Comparison of ENCODE assay signal across 19 cellular contexts in genomic region chr5:176732306-176732705, GRCh38.
A peak's percentile ranks its signal among the peaks of the same experiment; 100 is the strongest.
DNase-seq lines count a peak whose midpoint lies in the region; ATAC-seq and TF ChIP-seq lines count a peak whose summit lies in the region.
"Had no signal": no experiment of that assay in that cellular context is flagged by ENCODE, and none has a peak within 500 bp of the region (broad histone marks: within the 10 kb centered on the region; RNA-seq: fewer than 3 reads in every experiment).

No MANE protein-coding gene starts in this region.

- H3K4me1 ChIP-seq in BLaER1, result peaks cover 56% of the 10 kb centered on the region

- H3K9ac ChIP-seq in BLaER1, result no peak overlapping the region

- CTCF ChIA-PET in WTC11 (lab: Charles Lee), result interaction anchor here (1.4 to 2.4 kb wide), 4 partner anchors 12 to 71 kb away, joined by 3 to 15 read pairs (median 10); no protein-coding TSS in a partner anchor

- DNase-seq in WTC11 (ENCODE audit: low spot score) (peak; percentile 1), epidermal melanocyte (ENCODE audit: insufficient read length, low spot score) (peak; percentile 3), posterior cingulate gyrus (peak in 6 of 10 donors; percentile 6 to 80 (median 43)), NCI-H1436 treated with DMSO at 0.1 percent for 48 hours (lab: John Stamatoyannopoulos, UW) (no peak), iPS-NIHi7 (ENCODE audit: extremely low spot score) (no peak), GM03348 (ENCODE audit: low spot score) (no peak)
- no peak for DNase-seq in activated T-helper 2 cell treated with anti-CD3 and anti-CD28 coated beads, Interferon-gamma antibody, Interleukin-2, Interleukin-4, amounts not matched to agents 10 μg/mL and 5 μg/mL and 100 μg/mL, durations not matched to agents 14 hours and 24 hours and 36 hours (ENCODE audit: low spot score)
- DNase-seq: Caco-2; CD4-positive, CD25-positive, alpha-beta regulatory T cell; DMS153; NCI-H1105 treated with DMSO at 0.1 percent for 48 hours; NCI-H187 treated with DMSO at 0.1 percent for 48 hours; NCI-H345; NCI-H526; NK-92 treated with Interleukin-12 subunit alpha and Interleukin-12 subunit beta, amount 100 ng/mL, for 24 hours; OCI-M1; RPMI8226 had no signal

- peak overlapping the region; percentile 84 for H3K4me2 ChIP-seq in BLaER1

- H3K4me3 Mint-ChIP-seq in WTC11, result no peak overlapping the region
- H3K4me3 Mint-ChIP-seq in activated T-helper 2 cell treated with anti-CD3 and anti-CD28 coated beads, Interferon-gamma antibody, Interleukin-2, Interleukin-4, amounts not matched to agents 10 μg/mL and 5 μg/mL and 100 μg/mL, durations not matched to agents 14 hours and 24 hours and 36 hours (ENCODE audit: low read depth), result no peak overlapping the region
- H3K4me3 Mint-ChIP-seq: CD4-positive, CD25-positive, alpha-beta regulatory T cell; IgD-negative memory B cell had no signal

- ATAC-seq in WTC11, result no peak

- intact Hi-C loops in posterior cingulate gyrus (cut with DNase I), result no loop called here
- intact Hi-C loops in activated T-helper 2 cell treated with anti-CD3 and anti-CD28 coated beads, Interferon-gamma antibody, Interleukin-2, Interleukin-4, amounts not matched to agents 10 μg/mL and 5 μg/mL and 100 μg/mL, durations not matched to agents 14 hours and 24 hours and 36 hours (cut with micrococcal nuclease), result no loop called here

- H3K36me3 Mint-ChIP-seq in WTC11, result no peaks in the 10 kb centered on the region
- H3K36me3 Mint-ChIP-seq in activated T-helper 2 cell treated with anti-CD3 and anti-CD28 coated beads, Interferon-gamma antibody, Interleukin-2, Interleukin-4, amounts not matched to agents 10 μg/mL and 5 μg/mL and 100 μg/mL, durations not matched to agents 14 hours and 24 hours and 36 hours (ENCODE audit: low read depth), result no peaks in the 10 kb centered on the region
- H3K36me3 Mint-ChIP-seq: CD4-positive, CD25-positive, alpha-beta regulatory T cell had no signal

- H3K27ac Mint-ChIP-seq in WTC11, result no peak overlapping the region
- H3K27ac Mint-ChIP-seq in activated T-helper 2 cell treated with anti-CD3 and anti-CD28 coated beads, Interferon-gamma antibody, Interleukin-2, Interleukin-4, amounts not matched to agents 10 μg/mL and 5 μg/mL and 100 μg/mL, durations not matched to agents 14 hours and 24 hours and 36 hours, result no peak overlapping the region
- H3K27ac Mint-ChIP-seq: CD4-positive, CD25-positive, alpha-beta regulatory T cell; IgD-negative memory B cell had no signal

- peaks cover 20% of the 10 kb centered on the region for H3K4me1 Mint-ChIP-seq in WTC11
- H3K4me1 Mint-ChIP-seq in activated T-helper 2 cell treated with anti-CD3 and anti-CD28 coated beads, Interferon-gamma antibody, Interleukin-2, Interleukin-4, amounts not matched to agents 10 μg/mL and 5 μg/mL and 100 μg/mL, durations not matched to agents 14 hours and 24 hours and 36 hours (ENCODE audit: low read depth), result no peaks in the 10 kb centered on the region
- H3K4me1 Mint-ChIP-seq: CD4-positive, CD25-positive, alpha-beta regulatory T cell; IgD-negative memory B cell had no signal

- no peaks in the 10 kb centered on the region for H3K36me3 ChIP-seq in BLaER1

- H3K9me3 Mint-ChIP-seq in WTC11, result peaks cover 8% of the 10 kb centered on the region
- H3K9me3 Mint-ChIP-seq in activated T-helper 2 cell treated with anti-CD3 and anti-CD28 coated beads, Interferon-gamma antibody, Interleukin-2, Interleukin-4, amounts not matched to agents 10 μg/mL and 5 μg/mL and 100 μg/mL, durations not matched to agents 14 hours and 24 hours and 36 hours, result no peaks in the 10 kb centered on the region

- H3K4me3 ChIP-seq in BLaER1, result no peak overlapping the region

- H3K27me3 Mint-ChIP-seq in WTC11 (ENCODE audit: low read depth), result peaks cover 8% of the 10 kb centered on the region
- H3K27me3 Mint-ChIP-seq in activated T-helper 2 cell treated with anti-CD3 and anti-CD28 coated beads, Interferon-gamma antibody, Interleukin-2, Interleukin-4, amounts not matched to agents 10 μg/mL and 5 μg/mL and 100 μg/mL, durations not matched to agents 14 hours and 24 hours and 36 hours (ENCODE audit: low read depth), result peaks cover 15% of the 10 kb centered on the region

- POLR2A ChIA-PET in WTC11 (lab: Charles Lee), result no interaction called here

- H4K20me1 ChIP-seq in BLaER1, result no peaks in the 10 kb centered on the region

- peaks cover 11% of the 10 kb centered on the region; the same call in 1 of the 2 replicates for H3K27me3 ChIP-seq in BLaER1

- TF ChIP-seq CTCF in WTC11 (IDR thresholded peaks at IDR 0.05), result no peak

- no peak overlapping the region for H3K27ac ChIP-seq in BLaER1

- H3K9me3 ChIP-seq in BLaER1, result no peaks in the 10 kb centered on the region
- H3K9me3 ChIP-seq: Caco-2 had no signal

TF ChIP-seq in WTC11, 78 proteins besides CTCF, POLR2A, EP300 and RAD21 (continues in another document):
- TF ChIP-seq ATF3 (CRISPR knock-in tag; conservative IDR thresholded peaks at IDR 0.05), result no peak
- TF ChIP-seq NFYB (CRISPR knock-in tag; conservative IDR thresholded peaks at IDR 0.05; ENCODE audit: low read depth), result no peak
- TF ChIP-seq USF1 (CRISPR knock-in tag; IDR thresholded peaks at IDR 0.05), result no peak
- no peak for TF ChIP-seq E2F4 (CRISPR knock-in tag; IDR thresholded peaks at IDR 0.05; ENCODE audit: borderline replicate concordance, low read depth)
- no peak for TF ChIP-seq IRF2 (CRISPR knock-in tag; IDR thresholded peaks at IDR 0.05; ENCODE audit: borderline replicate concordance, low read depth)
- TF ChIP-seq MXD4 (CRISPR knock-in tag; IDR thresholded peaks at IDR 0.05; ENCODE audit: borderline replicate concordance), result no peak
- no peak for TF ChIP-seq RORB (CRISPR knock-in tag; IDR thresholded peaks at IDR 0.05)
- no peak for TF ChIP-seq NR2C2 (CRISPR knock-in tag; IDR thresholded peaks at IDR 0.05)
- no peak for TF ChIP-seq SMAD4 (CRISPR knock-in tag; IDR thresholded peaks at IDR 0.05)
- no peak for TF ChIP-seq ZNF532 (CRISPR knock-in tag; IDR thresholded peaks at IDR 0.05; ENCODE audit: borderline replicate concordance)
- TF ChIP-seq MLX (CRISPR knock-in tag; IDR thresholded peaks at IDR 0.05), result no peak

Comparison
In these comparisons a context has a peak if more than half of its experiments do, and no peak if none do; other contexts are left out.
1. DNase-seq: peak in WTC11 (single experiment), epidermal melanocyte (single experiment) and posterior cingulate gyrus (6 of 10); none in NCI-H1436 treated with DMSO at 0.1 percent for 48 hours (single experiment), iPS-NIHi7 (single experiment), activated T-helper 2 cell treated with anti-CD3 and anti-CD28 coated beads, Interferon-gamma antibody, Interleukin-2, Interleukin-4, amounts not matched to agents 10 μg/mL and 5 μg/mL and 100 μg/mL, durations not matched to agents 14 hours and 24 hours and 36 hours (single experiment) and GM03348 (single experiment).